In genomic region chr12:73187765-73188164, GRCh38 we compare ENCODE assay signal across 7 cellular contexts.
"Had no signal": no experiment of that assay in that cellular context is flagged by ENCODE, and none has a peak within 500 bp of the region (broad histone marks: within the 10 kb centered on the region; RNA-seq: fewer than 3 reads in every experiment).

No MANE protein-coding gene starts in this region.

- ATAC-seq: GM23338, K562 had no signal

- H3K4me2 ChIP-seq: GM23338 had no signal

- DNase-seq: H9, HCEC 1CT, HFFc6, IMR-90, KG1 had no signal

- H2AFZ ChIP-seq: GM23338 had no signal

- H3K4me3 ChIP-seq: GM23338, K562 had no signal
